28 cellular contexts compared by ENCODE assay signal in genomic region chr1:211726467-211726866, GRCh38. TPM values are rescaled to one million over a fixed set of nuclear protein-coding genes. Genes with fewer than 3 reads are reported as not detected.
"Had no signal": no experiment of that assay in that cellular context is flagged by ENCODE, and none has a peak within 500 bp of the region (broad histone marks: within the 10 kb centered on the region; RNA-seq: fewer than 3 reads in every experiment).

No MANE protein-coding gene starts in this region.

- H3K36me3 Mint-ChIP-seq: activated naive CD4-positive, alpha-beta T cell treated with anti-CD3 and anti-CD28 coated beads, Interleukin-2, amount 50 U/mL, for 72 hours; naive thymus-derived CD4-positive, alpha-beta T cell had no signal

- H2AFZ ChIP-seq: parathyroid adenoma had no signal

- H3K79me2 ChIP-seq: parathyroid adenoma had no signal

- H3K9me3 Mint-ChIP-seq: activated CD4-positive, alpha-beta memory T cell treated with anti-CD3 and anti-CD28 coated beads, Interleukin-2, amount 10 ng/mL, durations not matched to agents 7 days and 5 days; activated naive CD4-positive, alpha-beta T cell treated with anti-CD3 and anti-CD28 coated beads, Interleukin-2, amount 50 U/mL, for 72 hours; activated T-cell treated with anti-CD3 and anti-CD28 coated beads, Interleukin-2, amount 50 U/mL, for 4 hours; activated T-helper 2 cell treated with anti-CD3 and anti-CD28 coated beads, Interferon-gamma antibody, Interleukin-2, Interleukin-4, amounts not matched to agents 10 μg/mL and 5 μg/mL and 100 μg/mL, durations not matched to agents 14 hours and 24 hours and 36 hours; neural crest cell; stimulated activated naive B cell treated with anti-CD40 and anti-IgM and Interleukin-4, amounts not matched to agents 10 μg/mL and 1 μg/mL and 100 μg/mL, for 72 hours had no signal

- H3K4me2 ChIP-seq: smooth muscle cell had no signal

- H3K36me3 ChIP-seq: breast epithelium, heart left ventricle, sigmoid colon, tibial nerve, WERI-Rb-1 had no signal

- ATAC-seq: activated naive CD4-positive, alpha-beta T cell treated with anti-CD3 and anti-CD28 coated beads, Interleukin-2, amount 50 U/mL, for 72 hours; activated T-cell treated with anti-CD3 and anti-CD28 coated beads, Interleukin-2, amount 50 U/mL, for 4 hours; esophagus mucosa; heart left ventricle; naive thymus-derived CD4-positive, alpha-beta T cell; psoas muscle; stimulated activated naive B cell treated with anti-CD40 and anti-IgM and Interleukin-4, amounts not matched to agents 10 μg/mL and 1 μg/mL and 100 μg/mL, for 72 hours had no signal

- H3K27ac Mint-ChIP-seq: activated CD4-positive, alpha-beta memory T cell treated with anti-CD3 and anti-CD28 coated beads, Interleukin-2, amount 10 ng/mL, durations not matched to agents 7 days and 5 days; activated CD4-positive, alpha-beta T cell treated with anti-CD3 and anti-CD28 coated beads, Interleukin-2, amount 10 ng/mL, durations not matched to agents 7 days and 5 days; activated naive CD4-positive, alpha-beta T cell treated with anti-CD3 and anti-CD28 coated beads, Interleukin-2, amount 50 U/mL, for 72 hours; activated T-helper 2 cell treated with anti-CD3 and anti-CD28 coated beads, Interferon-gamma antibody, Interleukin-2, Interleukin-4, amounts not matched to agents 10 μg/mL and 5 μg/mL and 100 μg/mL, durations not matched to agents 14 hours and 24 hours and 36 hours; naive thymus-derived CD4-positive, alpha-beta T cell; stimulated activated naive B cell treated with anti-CD40 and anti-IgM and Interleukin-4, amounts not matched to agents 10 μg/mL and 1 μg/mL and 100 μg/mL, for 72 hours had no signal

- H3K4me3 ChIP-seq: breast epithelium, heart left ventricle, psoas muscle, sigmoid colon, smooth muscle cell, tibial nerve had no signal

- H3K27ac ChIP-seq: breast epithelium, heart left ventricle, parathyroid adenoma, psoas muscle, sigmoid colon, tibial nerve, WERI-Rb-1 had no signal

- H3K27me3 ChIP-seq: breast epithelium, heart left ventricle, sigmoid colon, tibial nerve had no signal

- H3K4me1 Mint-ChIP-seq: activated CD4-positive, alpha-beta memory T cell treated with anti-CD3 and anti-CD28 coated beads, Interleukin-2, amount 10 ng/mL, durations not matched to agents 7 days and 5 days; activated CD4-positive, alpha-beta T cell treated with anti-CD3 and anti-CD28 coated beads, Interleukin-2, amount 10 ng/mL, durations not matched to agents 7 days and 5 days; stimulated activated naive B cell treated with anti-CD40 and anti-IgM and Interleukin-4, amounts not matched to agents 10 μg/mL and 1 μg/mL and 100 μg/mL, for 72 hours had no signal

- H3K4me3 Mint-ChIP-seq: activated CD4-positive, alpha-beta memory T cell treated with anti-CD3 and anti-CD28 coated beads, Interleukin-2, amount 10 ng/mL, durations not matched to agents 7 days and 5 days; activated CD4-positive, alpha-beta T cell treated with anti-CD3 and anti-CD28 coated beads, Interleukin-2, amount 10 ng/mL, durations not matched to agents 7 days and 5 days; activated T-cell treated with anti-CD3 and anti-CD28 coated beads, Interleukin-2, amount 50 U/mL, for 4 hours; naive thymus-derived CD4-positive, alpha-beta T cell; neural crest cell; stimulated activated naive B cell treated with anti-CD40 and anti-IgM and Interleukin-4, amounts not matched to agents 10 μg/mL and 1 μg/mL and 100 μg/mL, for 72 hours had no signal

- H3K4me1 ChIP-seq: breast epithelium, parathyroid adenoma, psoas muscle, tibial nerve had no signal

- H3K9me3 ChIP-seq: breast epithelium, heart left ventricle, psoas muscle, sigmoid colon, tibial nerve had no signal

- DNase-seq: activated CD4-positive, alpha-beta memory T cell treated with anti-CD3 and anti-CD28 coated beads, Interleukin-2, amount 10 ng/mL, durations not matched to agents 7 days and 5 days; activated CD4-positive, alpha-beta T cell treated with anti-CD3 and anti-CD28 coated beads for 1 hour; activated CD4-positive, alpha-beta T cell treated with anti-CD3 and anti-CD28 coated beads, Interleukin-2, amount 10 ng/mL, durations not matched to agents 7 days and 5 days; activated CD8-positive, alpha-beta memory T cell treated with anti-CD3 and anti-CD28 coated beads, Interleukin-2, amount 50 U/mL, for 48 hours; activated T-cell treated with anti-CD3 and anti-CD28 coated beads, Interleukin-2, amount 50 U/mL, for 4 hours; central memory CD4-positive, alpha-beta T cell; foreskin fibroblast; heart left ventricle; midbrain; naive thymus-derived CD4-positive, alpha-beta T cell; nucleus accumbens; psoas muscle; sigmoid colon; stimulated activated CD4-positive, alpha-beta T cell treated with anti-CD3 and anti-CD28 coated beads, Interleukin-1b, Interleukin-23, amount 100 ng/mL, for 48 hours; stimulated activated CD4-positive, alpha-beta T cell treated with anti-CD3 and anti-CD28 coated beads, Interleukin-4, amount 100 ng/mL, for 4 hours; stimulated activated CD8-positive, alpha-beta memory T cell treated with anti-CD3 and anti-CD28 coated beads, Interleukin-4, amount 100 ng/mL, for 48 hours; stimulated activated naive B cell treated with anti-CD40 and anti-IgM and Interleukin-4, amounts not matched to agents 10 μg/mL and 1 μg/mL and 100 μg/mL, for 72 hours; T1000; WERI-Rb-1 had no signal

RNA-seq across cellular contexts. Expression of gene NEK2, which starts 51.0 kb away (rescaled TPM):
- total RNA-seq: psoas muscle, ureter had no signal
